Comparison of ENCODE assay signal across 10 cellular contexts in the genomic region with DNA sequence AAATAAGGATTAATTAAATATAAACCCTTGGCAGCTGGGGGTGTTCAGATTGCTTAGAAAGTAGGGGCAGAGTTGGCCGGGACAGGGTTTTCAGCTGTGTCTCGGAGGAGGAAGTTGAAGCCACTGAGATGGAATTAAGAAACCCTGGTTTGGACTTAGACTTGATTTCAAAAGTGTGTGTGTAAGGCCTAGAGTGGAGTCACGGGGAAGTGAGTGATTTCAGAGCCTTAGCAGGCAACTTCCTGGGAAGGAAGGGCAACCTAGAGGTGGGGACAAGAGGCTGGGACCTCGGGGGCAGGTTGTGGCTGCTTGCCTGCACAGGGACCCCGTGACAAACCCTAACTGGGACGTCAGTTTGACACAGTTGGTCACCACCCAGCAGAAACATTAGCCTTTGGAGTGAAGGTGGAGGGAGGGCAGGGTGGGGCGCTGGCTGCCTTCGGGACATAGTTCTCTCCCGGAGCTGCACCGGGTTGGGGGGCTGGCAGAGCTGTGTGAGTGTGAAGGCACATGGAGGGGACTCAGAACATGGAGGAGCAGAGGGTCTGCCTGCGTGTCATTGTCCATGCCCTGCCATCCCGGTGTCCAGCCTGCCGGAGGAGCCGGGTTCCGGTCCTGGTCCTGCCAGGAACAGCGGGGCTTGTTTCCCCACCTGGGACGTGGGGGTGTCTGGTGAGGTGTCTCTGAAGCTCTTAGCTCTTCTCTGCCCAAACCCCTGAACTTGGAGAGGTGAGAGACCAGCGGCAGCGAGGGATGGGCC. TPM values are rescaled to one million over a fixed set of nuclear protein-coding genes. Genes with fewer than 3 reads are reported as not detected.
A peak's percentile ranks its signal among the peaks of the same experiment; 100 is the strongest.
DNase-seq lines count a peak whose midpoint lies in the region; ATAC-seq, FAIRE-seq and TF ChIP-seq lines count a peak whose summit lies in the region.
"Had no signal": no experiment of that assay in that cellular context is flagged by ENCODE, and none has a peak within 500 bp of the region (broad histone marks: within the 10 kb centered on the region; RNA-seq: fewer than 3 reads in every experiment).

No MANE protein-coding gene starts in this region.

- no peaks in the 10 kb centered on the region for H4K20me1 ChIP-seq in GM12878 (ENCODE audit: control insufficient read depth, insufficient read depth)

- TF ChIP-seq CTCF in AG04449 (IDR thresholded peaks at IDR 0.05; ENCODE audit: insufficient read depth, low read length, missing control alignments) (no peak), GM12878 (IDR thresholded peaks at IDR 0.05 in 2 of 3, conservative IDR thresholded peaks at IDR 0.05 in 1 of 3; ENCODE audit: control insufficient read depth in 2 of 3, extremely low read depth in 1 of 3, insufficient read depth in 1 of 3, low read depth in 3 of 3, low read length in 3 of 3) (no peak), left lung (IDR thresholded peaks at IDR 0.05) (no peak), suprapubic skin (IDR thresholded peaks at IDR 0.05) (no peak)

- POLR2A ChIA-PET in AG04449 (lab: Yijun Ruan, JAX) (no interaction called here), GM12878 (lab: Charles Lee) (interaction anchor here (1.1 kb wide), 1 partner anchor 118 kb away, joined by 3 read pairs; the partner anchor contains the start of gene BAIAP2L1), HEK293T (lab: Yijun Ruan, JAX) (no interaction called here)

- H3K9me3 ChIP-seq in GM12878 (replicated peaks; ENCODE audit: control insufficient read depth, insufficient read depth, low read length) (no peaks in the 10 kb centered on the region), left lung (no peaks in the 10 kb centered on the region), suprapubic skin (no peaks in the 10 kb centered on the region)

- no peaks in the 10 kb centered on the region for H3K27me3 ChIP-seq in GM12878 (replicated peaks in 1 of 2; ENCODE audit: control insufficient read depth in 2 of 2, insufficient read depth in 2 of 2, low read length in 1 of 2)
- H3K27me3 ChIP-seq in left lung: no peaks in the 10 kb centered on the region
- no peaks in the 10 kb centered on the region for H3K27me3 ChIP-seq in suprapubic skin
- H3K27me3 ChIP-seq: foreskin keratinocyte had no signal

- no peak for DNase-seq in AG04449 (ENCODE audit: low read depth, low spot score)
- DNase-seq in Kasumi-1 (lab: John Stamatoyannopoulos, UW): peak; percentile 91 to 94
- DNase-seq in GM12878 (ENCODE audit: low read depth, low spot score): no peak
- peak in 1 of 2 donors; percentile 87 for DNase-seq in left lung
- no peak for DNase-seq in suprapubic skin (ENCODE audit: low spot score in 2 of 2)
- no peak for DNase-seq in HEK293T (ENCODE audit: extremely low spot score)
- DNase-seq in stimulated activated CD4-positive, alpha-beta T cell treated with anti-CD3 and anti-CD28 coated beads, Interleukin-15, amount 100 ng/mL, for 24 hours: no peak
- DNase-seq in AG20443 (ENCODE audit: low spot score): no peak

- ATAC-seq in GM12878 (no peak), left lung (peak; percentile 10)
- ATAC-seq: foreskin keratinocyte had no signal

- H3K36me3 ChIP-seq in GM12878 (ENCODE audit: control insufficient read depth in 2 of 2, insufficient read depth in 2 of 2, low read length in 1 of 2) (no peaks in the 10 kb centered on the region; a peak in 2 of 4 replicates), left lung (peaks cover 0 to 58% of the 10 kb centered on the region in 2 donors), suprapubic skin (no peaks in the 10 kb centered on the region)

- H3K4me1 ChIP-seq in GM12878 (ENCODE audit: control insufficient read depth, insufficient read depth, low read length): peaks cover 8% of the 10 kb centered on the region
- H3K4me1 ChIP-seq in left lung: peaks cover 39 to 64% of the 10 kb centered on the region in 2 donors
- peaks cover 72% of the 10 kb centered on the region for H3K4me1 ChIP-seq in suprapubic skin

- in situ Hi-C loops in GM12878 (cut with MboI): no loop called here

- no peak for FAIRE-seq in GM12878 (lab: Jason Lieb, UNC)
- FAIRE-seq: GM18507 had no signal

- no peak for TF ChIP-seq RAD21 in GM12878 (IDR thresholded peaks at IDR 0.05; ENCODE audit: insufficient read depth, low read depth, low read length)

- H3K27ac ChIP-seq in GM12878 (ENCODE audit: control insufficient read depth, insufficient read depth): no peak overlapping the region
- H3K27ac ChIP-seq in left lung: peak overlapping the region; percentile 95 to 97
- H3K27ac ChIP-seq in suprapubic skin: peak overlapping the region; percentile 99

- TF ChIP-seq POLR2A in GM12878 (IDR thresholded peaks at IDR 0.05; ENCODE audit: low read depth, low read length): no peak
- TF ChIP-seq POLR2A in suprapubic skin (IDR thresholded peaks at IDR 0.05): peak in 1 of 2 donors; percentile 53

- H2AFZ ChIP-seq in GM12878 (ENCODE audit: control insufficient read depth, low read depth, low read length): no peak overlapping the region

- H3K4me2 ChIP-seq in GM12878 (ENCODE audit: control insufficient read depth, insufficient read depth): peak overlapping the region; percentile 93

- intact Hi-C loops in GM12878 (cut with micrococcal nuclease; ENCODE audit: unreplicated experiment): no loop called here
- intact Hi-C loops in left lung (cut with DNase I): no loop called here

- CTCF ChIA-PET in AG04449 (lab: Yijun Ruan, JAX): interaction anchor here (1.4 to 4.2 kb wide), 3 partner anchors 11 to 120 kb away, joined by 3 to 18 read pairs (median 4); partner anchors contain the start of gene BAIAP2L1
- CTCF ChIA-PET in GM12878 (lab: Yijun Ruan, JAX): interaction anchor here (0.7 to 1.6 kb wide), 2 partner anchors 118 to 128 kb away, joined by 4 to 10 read pairs; partner anchors contain the start of gene BAIAP2L1
- CTCF ChIA-PET in HEK293T (lab: Yijun Ruan, JAX): no interaction called here

- 82% methylated on average over 19 of the region's 19 CpGs for WGBS in GM12878 (ENCODE audit: insufficient coverage, insufficient replicate concordance, low lambda C conversion rate, missing lambda C conversion rate)
- 37% methylated on average over 9 of the region's 19 CpGs for WGBS in suprapubic skin

- H3K4me3 ChIP-seq in AG04449 (ENCODE audit: low read depth, low read length): peak overlapping the region; percentile 83
- no peak overlapping the region; the same call in 1 of the 2 replicates for H3K4me3 ChIP-seq in GM12878
- peak overlapping the region; percentile 79 for H3K4me3 ChIP-seq in left lung
- H3K4me3 ChIP-seq in suprapubic skin: peak overlapping the region; percentile 97

- H3K9ac ChIP-seq in GM12878 (ENCODE audit: control insufficient read depth, insufficient read depth, low read length): no peak overlapping the region

- no TSS peak for BruUV-seq in GM12878 (replicated peaks; lab: Mats Ljungman, UMichigan)

- TF ChIP-seq EP300 in GM12878 (IDR thresholded peaks at IDR 0.05; ENCODE audit: borderline replicate concordance in 1 of 2, control insufficient read depth in 1 of 2, low read depth in 2 of 2, low read length in 2 of 2) (no peak), suprapubic skin (IDR thresholded peaks at IDR 0.05) (no peak)

- SMC1A ChIA-PET in GM12878 (lab: Charles Lee; ENCODE audit: uncharacterized antibody, unreplicated experiment): interaction anchor here (1.6 kb wide), 1 partner anchor 31 kb away, joined by 5 read pairs; no protein-coding TSS in a partner anchor

- peaks cover 2% of the 10 kb centered on the region; the same call in 1 of the 2 replicates for H3K79me2 ChIP-seq in GM12878 (ENCODE audit: control insufficient read depth, insufficient read depth, low read length)

- RAD21 ChIA-PET in GM12878 (lab: Charles Lee; ENCODE audit: unreplicated experiment): interaction anchor here (2.3 kb wide), 1 partner anchor 32 kb away, joined by 6 read pairs; no protein-coding TSS in a partner anchor

TF ChIP-seq in HEK293T, 16 proteins besides CTCF, POLR2A, EP300 and RAD21 (continues in another document):
- TF ChIP-seq FOXM1 (IDR thresholded peaks at IDR 0.05; ENCODE audit: borderline replicate concordance): no peak
- no peak for TF ChIP-seq CTBP1 (IDR thresholded peaks at IDR 0.05; ENCODE audit: borderline replicate concordance)

RNA-seq across cellular contexts. Expression of gene BRI3, which starts 1.8 kb away (rescaled TPM):
- 14.2 and 15.0 TPM in 2 replicates for total RNA-seq in GM12878 (2013; cell fraction: nucleolus; rRNA removed)
- total RNA-seq in GM12878 (2014; rRNA removed) (22.6 and 23.2 TPM in 2 replicates), GM12878 (2014; rRNA removed; fragmentation: Illumina TruSeq; extraction: Trizol) (17.7 and 21.0 TPM in 2 replicates), GM12878 (2021) (50.9 and 56.3 TPM in 2 replicates), left lung (100 to 1,000 TPM; 448 to 505 TPM), suprapubic skin (10 to 100 TPM; 36.4 to 52.9 (median 45.2) TPM)
- 26.9 TPM for polyA plus RNA-seq in GM12878 (2011; ENCODE audit: low read depth)
- polyA plus RNA-seq in GM12878 (2011; rRNA removed) (28.3 and 39.9 TPM in 2 replicates), GM12878 (2014; fragmentation: Illumina TruSeq; extraction: Trizol) (9.9 and 15.9 TPM in 2 replicates), GM12878 (2014; fragmentation: Nextera tagmentation; extraction: Ambion mirVana) (10 to 100 TPM in 1 of 2 experiments, 1 to 10 TPM in 1; 4.5 to 22.1 TPM), GM12878 (2014; rRNA removed) (38.4 and 38.5 TPM in 2 replicates), GM12878 (2016; fragmentation: Nextera tagmentation; extraction: Ambion mirVana) (10 to 100 TPM in 1 of 2 experiments, 1 to 10 TPM in 1; 6.4 to 12.9 TPM)
- polyA plus RNA-seq in GM12878 (2011; cell fraction: cytosol; rRNA removed): 40.9 and 48.1 TPM in 2 replicates
- 26.4 and 31.1 TPM in 2 replicates for polyA plus RNA-seq in GM12878 (2011; cell fraction: nucleus; rRNA removed)
- polyA plus RNA-seq in GM12878 (2012): 47.7 and 73.7 TPM in 2 replicates
- 18.6 and 27.7 TPM in 2 replicates for polyA minus RNA-seq in GM12878 (2011; rRNA and poly(A)+ RNA removed)
- polyA minus RNA-seq in GM12878 (2011; cell fraction: cytosol; rRNA and poly(A)+ RNA removed): 18.7 and 23.3 TPM in 2 replicates
- 13.7 and 24.1 TPM in 2 replicates for polyA minus RNA-seq in GM12878 (2011; cell fraction: nucleus; rRNA and poly(A)+ RNA removed)

RNA-seq across cellular contexts. Expression of gene TECPR1, which starts 31.3 kb away (rescaled TPM):
- total RNA-seq in GM12878 (2013; cell fraction: nucleolus; rRNA removed): 40.3 and 47.5 TPM in 2 replicates
- 8.5 and 11.0 TPM in 2 replicates for total RNA-seq in GM12878 (2014; rRNA removed)
- 3.2 and 5.5 TPM in 2 replicates for total RNA-seq in GM12878 (2014; rRNA removed; fragmentation: Illumina TruSeq; extraction: Trizol)
- 15.2 and 16.8 TPM in 2 replicates for total RNA-seq in GM12878 (2021)
- 2.8 TPM for polyA plus RNA-seq in GM12878 (2011; ENCODE audit: low read depth)
- 1.5 and 2.5 TPM in 2 replicates for polyA plus RNA-seq in GM12878 (2011; rRNA removed)
- polyA plus RNA-seq in GM12878 (2011; cell fraction: cytosol; rRNA removed): 2.5 and 2.9 TPM in 2 replicates
- 9.1 and 24.7 TPM in 2 replicates for polyA plus RNA-seq in GM12878 (2011; cell fraction: nucleus; rRNA removed)
- 6.6 and 6.7 TPM in 2 replicates for polyA plus RNA-seq in GM12878 (2012)
- 2.1 and 3.2 TPM in 2 replicates for polyA plus RNA-seq in GM12878 (2014; fragmentation: Illumina TruSeq; extraction: Trizol)
- under 1 TPM; 0.26 to 0.51 TPM for polyA plus RNA-seq in GM12878 (2014; fragmentation: Nextera tagmentation; extraction: Ambion mirVana)
- 8.8 and 9.1 TPM in 2 replicates for polyA plus RNA-seq in GM12878 (2014; rRNA removed)
- 1 to 10 TPM; 5.2 to 7.4 TPM for polyA plus RNA-seq in GM12878 (2016; fragmentation: Nextera tagmentation; extraction: Ambion mirVana)
- 2.6 and 6.6 TPM in 2 replicates for polyA minus RNA-seq in GM12878 (2011; rRNA and poly(A)+ RNA removed)
- polyA minus RNA-seq in GM12878 (2011; cell fraction: cytosol; rRNA and poly(A)+ RNA removed): 1.6 and 7.4 TPM in 2 replicates
- polyA minus RNA-seq in GM12878 (2011; cell fraction: nucleus; rRNA and poly(A)+ RNA removed): 7.5 and 9.1 TPM in 2 replicates
- total RNA-seq in left lung: 10 to 100 TPM; 40.0 to 67.4 TPM
- 10 to 100 TPM; 15.3 to 20.9 (median 16.5) TPM for total RNA-seq in suprapubic skin

Comparison
In these comparisons a context has a peak if more than half of its experiments do, and no peak if none do; other contexts are left out.
1. DNase-seq: peak in Kasumi-1 (2 of 2); none in AG04449 (single experiment), GM12878 (single experiment), suprapubic skin (0 of 2), HEK293T (single experiment), stimulated activated CD4-positive, alpha-beta T cell treated with anti-CD3 and anti-CD28 coated beads, Interleukin-15, amount 100 ng/mL, for 24 hours (single experiment) and AG20443 (single experiment).
2. RNA of gene BRI3, which starts 1.8 kb away (total RNA-seq): 448 to 505 TPM in left lung; 36.4 to 52.9 TPM in suprapubic skin and 14.2 to 56.3 TPM in GM12878; every median in the first group is over 4 times any median in the second.